Comparison of ENCODE assay signal across 8 cellular contexts in the genomic region with DNA sequence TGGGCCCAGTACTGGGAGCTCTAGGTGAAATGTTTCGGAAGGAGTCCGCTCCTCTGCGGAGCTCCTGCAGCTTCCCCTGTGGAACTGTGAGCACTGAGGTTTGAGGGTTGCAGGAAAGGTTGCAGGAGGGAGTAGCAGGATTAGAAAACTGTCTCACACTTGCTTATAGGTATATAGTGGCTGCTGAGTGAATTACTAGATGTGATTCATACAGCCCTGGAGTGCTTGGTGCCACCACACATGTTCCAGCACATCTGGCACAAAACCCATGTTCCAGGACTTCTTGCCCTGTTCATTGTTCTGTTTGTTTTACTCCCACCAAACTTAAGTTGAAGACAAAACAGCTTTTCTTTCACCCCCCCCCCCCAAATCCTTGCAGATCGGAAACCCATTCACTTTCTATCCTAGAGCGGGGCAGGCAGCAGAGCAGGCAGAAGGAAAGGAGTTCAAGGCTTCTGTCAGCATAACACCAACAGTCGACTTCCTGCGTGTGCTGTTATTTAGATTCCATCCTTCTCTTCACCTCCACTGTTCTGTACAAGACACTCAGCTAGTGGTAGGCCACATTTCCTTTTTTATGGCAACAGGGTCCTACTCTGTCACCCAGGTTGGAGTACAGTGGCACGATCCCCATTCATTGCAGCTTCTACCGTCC. TPM values are rescaled to one million over a fixed set of nuclear protein-coding genes. Genes with fewer than 3 reads are reported as not detected.
A peak's percentile ranks its signal among the peaks of the same experiment; 100 is the strongest.
DNase-seq lines count a peak whose midpoint lies in the region; ATAC-seq and TF ChIP-seq lines count a peak whose summit lies in the region.

No MANE protein-coding gene starts in this region.

- peak overlapping the region; percentile 95 for H3K27ac Mint-ChIP-seq in activated CD8-positive, alpha-beta T cell treated with anti-CD3 and anti-CD28 coated beads for 36 hours

- H3K9me3 ChIP-seq in left ventricle myocardium inferior (replicated peaks) (no peaks in the 10 kb centered on the region), gastrocnemius medialis (no peaks in the 10 kb centered on the region)

- intact Hi-C loops in activated CD8-positive, alpha-beta T cell treated with anti-CD3 and anti-CD28 coated beads for 36 hours (cut with micrococcal nuclease): loop anchor here (1.0 to 5.0 kb wide), 2 partner anchors 33 to 49 kb away; partner anchors contain the start of genes KLHDC3 and MEA1
- intact Hi-C loops in left ventricle myocardium inferior (cut with micrococcal nuclease) (no loop called here), gastrocnemius medialis (cut with DNase I; ENCODE audit: low total_unique reads) (loop anchor here (2.0 to 5.0 kb wide), 2 partner anchors 79 to 82 kb away; partner anchors contain the start of genes KLC4 and MRPL2)

- no peak for TF ChIP-seq POLR2A in gastrocnemius medialis (IDR thresholded peaks at IDR 0.05)

- in situ Hi-C loops in gastrocnemius medialis (cut with MboI; ENCODE audit: low sequenced_read_pairs in 4 of 4): no loop called here

- ATAC-seq in HG03460 (IDR thresholded peaks at IDR 0.05; ENCODE audit: unreplicated experiment): peak; percentile 4
- ATAC-seq in activated CD8-positive, alpha-beta T cell treated with anti-CD3 and anti-CD28 coated beads for 36 hours: peak; percentile 17
- no peak for ATAC-seq in gastrocnemius medialis
- no peak for ATAC-seq in HG02938 (IDR thresholded peaks at IDR 0.05; ENCODE audit: unreplicated experiment)

- H3K36me3 ChIP-seq in left ventricle myocardium inferior (peaks cover 6% of the 10 kb centered on the region), gastrocnemius medialis (no peaks in the 10 kb centered on the region)

- H3K27me3 ChIP-seq in left ventricle myocardium inferior (ENCODE audit: low read depth): no peaks in the 10 kb centered on the region
- H3K27me3 ChIP-seq in gastrocnemius medialis: no peaks in the 10 kb centered on the region

- CTCF ChIA-PET in activated CD8-positive, alpha-beta T cell treated with anti-CD3 and anti-CD28 coated beads for 36 hours (lab: Charles Lee): interaction anchor here (1.3 to 2.5 kb wide), 3 partner anchors 50 to 164 kb away, joined by 8 to 10 read pairs (median 9); partner anchors contain the start of gene CNPY3

- H3K4me3 Mint-ChIP-seq in activated CD8-positive, alpha-beta T cell treated with anti-CD3 and anti-CD28 coated beads for 36 hours: peak overlapping the region; percentile 85

- no peak for TF ChIP-seq CTCF in activated CD8-positive, alpha-beta T cell treated with anti-CD3 and anti-CD28 coated beads for 36 hours (IDR thresholded peaks at IDR 0.05)
- no peak for TF ChIP-seq CTCF in left ventricle myocardium inferior (IDR thresholded peaks at IDR 0.05; ENCODE audit: borderline replicate concordance)
- no peak for TF ChIP-seq CTCF in gastrocnemius medialis (IDR thresholded peaks at IDR 0.05 in 4 of 5, conservative IDR thresholded peaks at IDR 0.05 in 1 of 5)

- H3K36me3 Mint-ChIP-seq in activated CD8-positive, alpha-beta T cell treated with anti-CD3 and anti-CD28 coated beads for 36 hours (ENCODE audit: low read depth): peaks cover 19% of the 10 kb centered on the region

- H3K27me3 Mint-ChIP-seq in activated CD8-positive, alpha-beta T cell treated with anti-CD3 and anti-CD28 coated beads for 36 hours: no peaks in the 10 kb centered on the region

- DNase-seq in DMS 273 (lab: John Stamatoyannopoulos, UW; ENCODE audit: unreplicated experiment) (peak; percentile 74), left ventricle myocardium inferior (no peak), gastrocnemius medialis (no peak), KG1 (lab: John Stamatoyannopoulos, UW) (no peak), CD1c-positive myeloid dendritic cell (ENCODE audit: extremely low spot score) (no peak)
- DNase-seq in activated CD8-positive, alpha-beta T cell treated with anti-CD3 and anti-CD28 coated beads for 36 hours: peak; percentile 49

- H3K4me1 ChIP-seq in left ventricle myocardium inferior (peaks cover 51% of the 10 kb centered on the region), gastrocnemius medialis (peaks cover 25 to 28% of the 10 kb centered on the region in 2 donors)

- no peaks in the 10 kb centered on the region for H3K9me3 Mint-ChIP-seq in activated CD8-positive, alpha-beta T cell treated with anti-CD3 and anti-CD28 coated beads for 36 hours

- peak overlapping the region; percentile 99 for H3K4me3 ChIP-seq in left ventricle myocardium inferior
- peak overlapping the region; percentile 72 to 97 (median 81) for H3K4me3 ChIP-seq in gastrocnemius medialis

- POLR2A ChIA-PET in activated CD8-positive, alpha-beta T cell treated with anti-CD3 and anti-CD28 coated beads for 36 hours (lab: Charles Lee): interaction anchor here (0.6 to 3.8 kb wide), 26 partner anchors 8 to 272 kb away, joined by 3 to 38 read pairs (median 4); partner anchors contain the start of genes CNPY3, CUL7, KLHDC3 and PTCRA

- H3K27ac ChIP-seq in left ventricle myocardium inferior (replicated peaks) (peak overlapping the region; percentile 95), gastrocnemius medialis (peak overlapping the region; percentile 85 to 97 (median 92))

- H3K4me1 Mint-ChIP-seq in activated CD8-positive, alpha-beta T cell treated with anti-CD3 and anti-CD28 coated beads for 36 hours (ENCODE audit: low read depth): peaks cover 43% of the 10 kb centered on the region

RNA-seq across cellular contexts. Expression of gene PEX6, which starts 0.7 kb away (rescaled TPM):
- total RNA-seq in activated CD8-positive, alpha-beta T cell treated with anti-CD3 and anti-CD28 coated beads for 36 hours: 1 to 10 TPM; 7.3 to 9.0 TPM
- total RNA-seq in left ventricle myocardium inferior (28.9 TPM), gastrocnemius medialis (10 to 100 TPM in 2 of 4 donors, 1 to 10 TPM in 2; 7.4 to 45.1 (median 12.6) TPM)

RNA-seq across cellular contexts. Expression of gene PPP2R5D, which starts 4.7 kb away (rescaled TPM):
- total RNA-seq in activated CD8-positive, alpha-beta T cell treated with anti-CD3 and anti-CD28 coated beads for 36 hours: 10 to 100 TPM; 41.6 to 47.5 TPM
- total RNA-seq in left ventricle myocardium inferior: 32.7 TPM
- 10 to 100 TPM; 44.3 to 68.2 (median 52.6) TPM for total RNA-seq in gastrocnemius medialis

RNA-seq across cellular contexts. Expression of gene GNMT, which starts 19.1 kb away (rescaled TPM):
- under 1 TPM; 0.25 to 0.38 TPM for total RNA-seq in activated CD8-positive, alpha-beta T cell treated with anti-CD3 and anti-CD28 coated beads for 36 hours
- total RNA-seq in left ventricle myocardium inferior: 0.77 TPM
- total RNA-seq in gastrocnemius medialis: 1 to 10 TPM in 1 of 4 donors, under 1 TPM in 2, not detected in 1; 0.42 to 1.1 (median 0.61) TPM

RNA-seq across cellular contexts. Expression of gene MEA1, which starts 34.1 kb away (rescaled TPM):
- 10 to 100 TPM; 84.8 to 92.3 TPM for total RNA-seq in activated CD8-positive, alpha-beta T cell treated with anti-CD3 and anti-CD28 coated beads for 36 hours
- total RNA-seq in left ventricle myocardium inferior: 32.6 TPM
- 10 to 100 TPM; 25.0 to 33.5 (median 25.9) TPM for total RNA-seq in gastrocnemius medialis

RNA-seq across cellular contexts. Expression of gene KLHDC3, which starts 34.4 kb away (rescaled TPM):
- 10 to 100 TPM; 58.6 to 64.0 TPM for total RNA-seq in activated CD8-positive, alpha-beta T cell treated with anti-CD3 and anti-CD28 coated beads for 36 hours
- total RNA-seq in left ventricle myocardium inferior: 108 TPM
- 100 to 1,000 TPM in 2 of 4 donors, 10 to 100 TPM in 2; 66.5 to 164 (median 119) TPM for total RNA-seq in gastrocnemius medialis

Comparison
In these comparisons a context has a peak if more than half of its experiments do, and no peak if none do; other contexts are left out.
1. DNase-seq: peak in DMS 273 (single experiment) and activated CD8-positive, alpha-beta T cell treated with anti-CD3 and anti-CD28 coated beads for 36 hours (single experiment); none in left ventricle myocardium inferior (single experiment), gastrocnemius medialis (0 of 2), KG1 (single experiment) and CD1c-positive myeloid dendritic cell (single experiment).
2. ATAC-seq: peak in HG03460 (single experiment) and activated CD8-positive, alpha-beta T cell treated with anti-CD3 and anti-CD28 coated beads for 36 hours (single experiment); none in gastrocnemius medialis (0 of 2) and HG02938 (single experiment).